Comparison of ENCODE assay signal across 13 cellular contexts in genomic region chr5:9340095-9340494, GRCh38.
A peak's percentile ranks its signal among the peaks of the same experiment; 100 is the strongest.
DNase-seq lines count a peak whose midpoint lies in the region; ATAC-seq and TF ChIP-seq lines count a peak whose summit lies in the region.
"Had no signal": no experiment of that assay in that cellular context is flagged by ENCODE, and none has a peak within 500 bp of the region (broad histone marks: within the 10 kb centered on the region; RNA-seq: fewer than 3 reads in every experiment).

No MANE protein-coding gene starts in this region.

- DNase-seq in left ventricle myocardium superior (peak; percentile 41), Right ventricle myocardium superior (no peak), astrocyte of the spinal cord (ENCODE audit: low read depth, low spot score) (peak; percentile 33), myocyte (ENCODE audit: low read depth) (peak; percentile 23), cerebellar cortex (ENCODE audit: low spot score) (no peak)
- DNase-seq in activated T-helper 2 cell treated with anti-CD3 and anti-CD28 coated beads, Interferon-gamma antibody, Interleukin-2, Interleukin-4, amounts not matched to agents 10 μg/mL and 5 μg/mL and 100 μg/mL, durations not matched to agents 14 hours and 24 hours and 36 hours (ENCODE audit: low spot score) = no peak
- DNase-seq: BE2C; CD4-positive, alpha-beta memory T cell; DMS79; GM23248 had no signal

- H3K4me1 Mint-ChIP-seq in activated T-helper 2 cell treated with anti-CD3 and anti-CD28 coated beads, Interferon-gamma antibody, Interleukin-2, Interleukin-4, amounts not matched to agents 10 μg/mL and 5 μg/mL and 100 μg/mL, durations not matched to agents 14 hours and 24 hours and 36 hours (ENCODE audit: low read depth) = no peaks in the 10 kb centered on the region
- H3K4me1 Mint-ChIP-seq: CD4-positive, alpha-beta memory T cell had no signal

- no peak overlapping the region for H3K27ac Mint-ChIP-seq in activated T-helper 2 cell treated with anti-CD3 and anti-CD28 coated beads, Interferon-gamma antibody, Interleukin-2, Interleukin-4, amounts not matched to agents 10 μg/mL and 5 μg/mL and 100 μg/mL, durations not matched to agents 14 hours and 24 hours and 36 hours
- H3K27ac Mint-ChIP-seq: CD4-positive, alpha-beta memory T cell had no signal

- H3K4me3 ChIP-seq in astrocyte of the spinal cord (ENCODE audit: low read depth, low read length) = no peak overlapping the region
- H3K4me3 ChIP-seq: GM12878, GM23248 had no signal

- in situ Hi-C loops in astrocyte of the spinal cord (cut with HindIII; ENCODE audit: low sequenced_read_pairs) = no loop called here

- peaks cover 18% of the 10 kb centered on the region for H3K9me3 Mint-ChIP-seq in activated T-helper 2 cell treated with anti-CD3 and anti-CD28 coated beads, Interferon-gamma antibody, Interleukin-2, Interleukin-4, amounts not matched to agents 10 μg/mL and 5 μg/mL and 100 μg/mL, durations not matched to agents 14 hours and 24 hours and 36 hours

- H3K4me3 Mint-ChIP-seq in activated T-helper 2 cell treated with anti-CD3 and anti-CD28 coated beads, Interferon-gamma antibody, Interleukin-2, Interleukin-4, amounts not matched to agents 10 μg/mL and 5 μg/mL and 100 μg/mL, durations not matched to agents 14 hours and 24 hours and 36 hours (ENCODE audit: low read depth) = no peak overlapping the region
- H3K4me3 Mint-ChIP-seq: CD4-positive, alpha-beta memory T cell had no signal

- ATAC-seq in left ventricle myocardium superior (peak; percentile 65), Right ventricle myocardium superior (ENCODE audit: poor library complexity) (no peak), HG02885 (IDR thresholded peaks at IDR 0.05; ENCODE audit: poor library complexity, unreplicated experiment) (no peak)
- ATAC-seq: GM12878, HCT116 had no signal

- no peaks in the 10 kb centered on the region for H3K36me3 Mint-ChIP-seq in activated T-helper 2 cell treated with anti-CD3 and anti-CD28 coated beads, Interferon-gamma antibody, Interleukin-2, Interleukin-4, amounts not matched to agents 10 μg/mL and 5 μg/mL and 100 μg/mL, durations not matched to agents 14 hours and 24 hours and 36 hours (ENCODE audit: low read depth)
- H3K36me3 Mint-ChIP-seq: CD4-positive, alpha-beta memory T cell had no signal

- no peaks in the 10 kb centered on the region for H3K27me3 Mint-ChIP-seq in activated T-helper 2 cell treated with anti-CD3 and anti-CD28 coated beads, Interferon-gamma antibody, Interleukin-2, Interleukin-4, amounts not matched to agents 10 μg/mL and 5 μg/mL and 100 μg/mL, durations not matched to agents 14 hours and 24 hours and 36 hours (ENCODE audit: low read depth)
- H3K27me3 Mint-ChIP-seq: CD4-positive, alpha-beta memory T cell had no signal

- no peak for TF ChIP-seq CTCF in astrocyte of the spinal cord (IDR thresholded peaks at IDR 0.05; ENCODE audit: low read depth, low read length)

- intact Hi-C loops in left ventricle myocardium superior (cut with micrococcal nuclease) (no loop called here), Right ventricle myocardium superior (cut with DNase I) (no loop called here)
- intact Hi-C loops in activated T-helper 2 cell treated with anti-CD3 and anti-CD28 coated beads, Interferon-gamma antibody, Interleukin-2, Interleukin-4, amounts not matched to agents 10 μg/mL and 5 μg/mL and 100 μg/mL, durations not matched to agents 14 hours and 24 hours and 36 hours (cut with micrococcal nuclease) = no loop called here

Comparison
In these comparisons a context has a peak if more than half of its experiments do, and no peak if none do; other contexts are left out.
1. DNase-seq: peak in left ventricle myocardium superior (single experiment), astrocyte of the spinal cord (single experiment) and myocyte (single experiment); none in Right ventricle myocardium superior (single experiment), activated T-helper 2 cell treated with anti-CD3 and anti-CD28 coated beads, Interferon-gamma antibody, Interleukin-2, Interleukin-4, amounts not matched to agents 10 μg/mL and 5 μg/mL and 100 μg/mL, durations not matched to agents 14 hours and 24 hours and 36 hours (single experiment) and cerebellar cortex (single experiment).